Comparison of ENCODE assay signal across 1 cellular context in genomic region chr3:183745300-183746098, GRCh38.
TF ChIP-seq lines count a peak whose summit lies in the region.

No MANE protein-coding gene starts in this region.

TF ChIP-seq in HepG2, 621 proteins besides CTCF, POLR2A, EP300 and RAD21 (continued from another document and continues in another):
- TF ChIP-seq PAXIP1 (CRISPR knock-in tag; conservative IDR thresholded peaks at IDR 0.05) (peak; percentile 81), TEAD2 (CRISPR knock-in tag; IDR thresholded peaks at IDR 0.05) (no peak), ATF7 (IDR thresholded peaks at IDR 0.05) (peak; percentile 31; the same call in 1 of the 2 replicates), ATF7 (CRISPR knock-in tag; IDR thresholded peaks at IDR 0.05) (no peak), MXI1 (IDR thresholded peaks at IDR 0.05; ENCODE audit: borderline replicate concordance, low read depth, low read length) (peak; percentile 20; the same call in 1 of the 3 replicates), REL (CRISPR knock-in tag; conservative IDR thresholded peaks at IDR 0.05) (no peak), ZBTB20 (CRISPR knock-in tag; IDR thresholded peaks at IDR 0.05; ENCODE audit: borderline replicate concordance, low read depth) (peak; percentile 63; the same call in 1 of the 2 replicates), DPF2 (CRISPR knock-in tag; IDR thresholded peaks at IDR 0.05; ENCODE audit: borderline replicate concordance, low read depth) (no peak), ZNF569 (CRISPR knock-in tag; IDR thresholded peaks at IDR 0.05; ENCODE audit: borderline replicate concordance) (no peak), NR2F1 (CRISPR knock-in tag; IDR thresholded peaks at IDR 0.05) (peak; percentile 43 to 84; a peak in 3 of 4 replicates), SOX5 (CRISPR knock-in tag; IDR thresholded peaks at IDR 0.05; ENCODE audit: borderline replicate concordance) (peak; percentile 84; the same call in 1 of the 2 replicates), ZBTB8A (CRISPR knock-in tag; IDR thresholded peaks at IDR 0.05; ENCODE audit: borderline replicate concordance, low read depth) (no peak), ZNF503 (CRISPR knock-in tag; IDR thresholded peaks at IDR 0.05) (no peak), HMG20A (CRISPR knock-in tag; IDR thresholded peaks at IDR 0.05; ENCODE audit: borderline replicate concordance) (peak; percentile 63; the same call in 1 of the 2 replicates), TCF12 (IDR thresholded peaks at IDR 0.05) (no peak), TCF12 (CRISPR knock-in tag; IDR thresholded peaks at IDR 0.05) (no peak), MTERF4 (CRISPR knock-in tag; IDR thresholded peaks at IDR 0.05) (no peak), ATAD3A (CRISPR knock-in tag; IDR thresholded peaks at IDR 0.05) (no peak), PLSCR1 (CRISPR knock-in tag; IDR thresholded peaks at IDR 0.05; ENCODE audit: borderline replicate concordance) (no peak), THAP9 (CRISPR knock-in tag; IDR thresholded peaks at IDR 0.05; ENCODE audit: borderline replicate concordance) (no peak), POLR2AphosphoS2 (IDR thresholded peaks at IDR 0.05; ENCODE audit: low read depth, low read length) (no peak), MLLT10 (CRISPR knock-in tag; IDR thresholded peaks at IDR 0.05) (no peak), FOXP1 (IDR thresholded peaks at IDR 0.05) (0 out of 2 replicates have a peak, but pooled peaks have one; percentile 72), FOXP1 (CRISPR knock-in tag; IDR thresholded peaks at IDR 0.05) (peak; percentile 95), SRSF1 (optimal IDR thresholded peaks at IDR 0.05; ENCODE audit: low read depth, low read length) (no peak), MED1 (CRISPR knock-in tag; IDR thresholded peaks at IDR 0.05) (peak; percentile 65), HOMEZ (CRISPR knock-in tag; IDR thresholded peaks at IDR 0.05; ENCODE audit: low read depth) (peak; percentile 91; the same call in 1 of the 2 replicates), FOXO1 (CRISPR knock-in tag; IDR thresholded peaks at IDR 0.05) (peak; percentile 34; the same call in 1 of the 2 replicates), CBX2 (IDR thresholded peaks at IDR 0.05; ENCODE audit: low read depth, low read length) (no peak), CBX2 (CRISPR knock-in tag; IDR thresholded peaks at IDR 0.05; ENCODE audit: low read depth) (no peak), BRF2 (CRISPR knock-in tag; IDR thresholded peaks at IDR 0.05) (no peak), ZNF260 (CRISPR knock-in tag; IDR thresholded peaks at IDR 0.05; ENCODE audit: borderline replicate concordance, low read depth) (no peak), ZNF460 (CRISPR knock-in tag; IDR thresholded peaks at IDR 0.05; ENCODE audit: borderline replicate concordance) (peak; percentile 95), ZNF577 (CRISPR knock-in tag; IDR thresholded peaks at IDR 0.05; ENCODE audit: borderline replicate concordance, low read depth) (no peak), TBL1XR1 (IDR thresholded peaks at IDR 0.05; ENCODE audit: borderline replicate concordance, low read length, partially characterized antibody) (peak; percentile 33), ZNF121 (CRISPR knock-in tag; IDR thresholded peaks at IDR 0.05) (no peak), ZNF296 (CRISPR knock-in tag; conservative IDR thresholded peaks at IDR 0.05) (no peak), ZNF747 (CRISPR knock-in tag; IDR thresholded peaks at IDR 0.05; ENCODE audit: borderline replicate concordance) (no peak)
- TF ChIP-seq, protein P1, sequence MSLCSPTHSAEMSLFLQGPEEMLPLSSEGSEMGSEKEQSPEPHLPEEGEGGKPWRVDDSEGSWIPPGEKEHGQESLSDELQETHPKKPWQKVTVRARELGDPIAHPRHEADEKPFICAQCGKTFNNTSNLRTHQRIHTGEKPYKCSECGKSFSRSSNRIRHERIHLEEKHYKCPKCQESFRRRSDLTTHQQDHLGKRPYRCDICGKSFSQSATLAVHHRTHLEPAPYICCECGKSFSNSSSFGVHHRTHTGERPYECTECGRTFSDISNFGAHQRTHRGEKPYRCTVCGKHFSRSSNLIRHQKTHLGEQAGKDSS (CRISPR knock-in tag; IDR thresholded peaks at IDR 0.05; ENCODE audit: borderline replicate concordance, low read depth): no peak
- TF ChIP-seq, protein P2, sequence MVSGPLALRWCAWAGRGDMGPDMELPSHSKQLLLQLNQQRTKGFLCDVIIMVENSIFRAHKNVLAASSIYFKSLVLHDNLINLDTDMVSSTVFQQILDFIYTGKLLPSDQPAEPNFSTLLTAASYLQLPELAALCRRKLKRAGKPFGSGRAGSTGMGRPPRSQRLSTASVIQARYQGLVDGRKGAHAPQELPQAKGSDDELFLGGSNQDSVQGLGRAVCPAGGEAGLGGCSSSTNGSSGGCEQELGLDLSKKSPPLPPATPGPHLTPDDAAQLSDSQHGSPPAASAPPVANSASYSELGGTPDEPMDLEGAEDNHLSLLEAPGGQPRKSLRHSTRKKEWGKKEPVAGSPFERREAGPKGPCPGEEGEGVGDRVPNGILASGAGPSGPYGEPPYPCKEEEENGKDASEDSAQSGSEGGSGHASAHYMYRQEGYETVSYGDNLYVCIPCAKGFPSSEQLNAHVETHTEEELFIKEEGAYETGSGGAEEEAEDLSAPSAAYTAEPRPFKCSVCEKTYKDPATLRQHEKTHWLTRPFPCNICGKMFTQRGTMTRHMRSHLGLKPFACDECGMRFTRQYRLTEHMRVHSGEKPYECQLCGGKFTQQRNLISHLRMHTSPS (CRISPR knock-in tag; IDR thresholded peaks at IDR 0.05; ENCODE audit: low read depth): no peak
- TF ChIP-seq, protein P3, sequence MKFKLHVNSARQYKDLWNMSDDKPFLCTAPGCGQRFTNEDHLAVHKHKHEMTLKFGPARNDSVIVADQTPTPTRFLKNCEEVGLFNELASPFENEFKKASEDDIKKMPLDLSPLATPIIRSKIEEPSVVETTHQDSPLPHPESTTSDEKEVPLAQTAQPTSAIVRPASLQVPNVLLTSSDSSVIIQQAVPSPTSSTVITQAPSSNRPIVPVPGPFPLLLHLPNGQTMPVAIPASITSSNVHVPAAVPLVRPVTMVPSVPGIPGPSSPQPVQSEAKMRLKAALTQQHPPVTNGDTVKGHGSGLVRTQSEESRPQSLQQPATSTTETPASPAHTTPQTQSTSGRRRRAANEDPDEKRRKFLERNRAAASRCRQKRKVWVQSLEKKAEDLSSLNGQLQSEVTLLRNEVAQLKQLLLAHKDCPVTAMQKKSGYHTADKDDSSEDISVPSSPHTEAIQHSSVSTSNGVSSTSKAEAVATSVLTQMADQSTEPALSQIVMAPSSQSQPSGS (CRISPR knock-in tag; IDR thresholded peaks at IDR 0.05): 0 out of 2 replicates have a peak, but pooled peaks have one; percentile 20
- TF ChIP-seq, protein P4, sequence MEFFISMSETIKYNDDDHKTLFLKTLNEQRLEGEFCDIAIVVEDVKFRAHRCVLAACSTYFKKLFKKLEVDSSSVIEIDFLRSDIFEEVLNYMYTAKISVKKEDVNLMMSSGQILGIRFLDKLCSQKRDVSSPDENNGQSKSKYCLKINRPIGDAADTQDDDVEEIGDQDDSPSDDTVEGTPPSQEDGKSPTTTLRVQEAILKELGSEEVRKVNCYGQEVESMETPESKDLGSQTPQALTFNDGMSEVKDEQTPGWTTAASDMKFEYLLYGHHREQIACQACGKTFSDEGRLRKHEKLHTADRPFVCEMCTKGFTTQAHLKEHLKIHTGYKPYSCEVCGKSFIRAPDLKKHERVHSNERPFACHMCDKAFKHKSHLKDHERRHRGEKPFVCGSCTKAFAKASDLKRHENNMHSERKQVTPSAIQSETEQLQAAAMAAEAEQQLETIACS (CRISPR knock-in tag; IDR thresholded peaks at IDR 0.05): no peak
